Comparison of ENCODE assay signal across 2 cellular contexts in genomic region chr1:10520952-10521351, GRCh38.
TF ChIP-seq lines count a peak whose summit lies in the region.

No MANE protein-coding gene starts in this region.

TF ChIP-seq in HEK293, 187 proteins besides CTCF, POLR2A, EP300 and RAD21:
- TF ChIP-seq PRDM1 (tag by site-specific recombination; IDR thresholded peaks at IDR 0.05) (peak; percentile 100), ZNF239 (tag by site-specific recombination; IDR thresholded peaks at IDR 0.05) (no peak), ZNF473 (tag by site-specific recombination; IDR thresholded peaks at IDR 0.05) (no peak), KLF16 (tag by site-specific recombination; IDR thresholded peaks at IDR 0.05) (no peak), ZNF366 (tag by site-specific recombination; conservative IDR thresholded peaks at IDR 0.05) (peak; percentile 88), KLF17 (tag by site-specific recombination; IDR thresholded peaks at IDR 0.05) (no peak), ZNF645 (tag by site-specific recombination; IDR thresholded peaks at IDR 0.05) (no peak)

TF ChIP-seq in K562, 482 proteins besides CTCF, POLR2A, EP300 and RAD21:
- TF ChIP-seq NFE2L1 (tag; IDR thresholded peaks at IDR 0.05; ENCODE audit: borderline replicate concordance, low read depth) = no peak
- no peak for TF ChIP-seq HEY1 (CRISPR knock-in tag; IDR thresholded peaks at IDR 0.05; ENCODE audit: borderline replicate concordance)
- TF ChIP-seq TBL1XR1 (IDR thresholded peaks at IDR 0.05; ENCODE audit: low read length in 2 of 2) = no peak
- TF ChIP-seq ZNF318 (IDR thresholded peaks at IDR 0.05; ENCODE audit: borderline replicate concordance in 1 of 2, low read depth in 1 of 2) = no peak
- no peak for TF ChIP-seq TAF7 (tag; IDR thresholded peaks at IDR 0.05)
- no peak for TF ChIP-seq BHLHE40 (IDR thresholded peaks at IDR 0.05; ENCODE audit: low read length)
- no peak for TF ChIP-seq EZH2 (IDR thresholded peaks at IDR 0.05; ENCODE audit: borderline replicate concordance, low read depth, low read length)
- no peak for TF ChIP-seq ELK1 (CRISPR knock-in tag; IDR thresholded peaks at IDR 0.05)
- 0 out of 2 replicates have a peak, but pooled peaks have one; percentile 43 for TF ChIP-seq THRAP3 (IDR thresholded peaks at IDR 0.05; ENCODE audit: borderline replicate concordance)
- no peak for TF ChIP-seq ZNF134 (CRISPR knock-in tag; conservative IDR thresholded peaks at IDR 0.05)
- TF ChIP-seq GATA2 (CRISPR knock-in tag; IDR thresholded peaks at IDR 0.05) = no peak
- TF ChIP-seq ZNF512 (tag; IDR thresholded peaks at IDR 0.05) = peak; percentile 91
TF ChIP-seq in K562: peak in this region for 2.
